29 cellular contexts compared by ENCODE assay signal in genomic region chr15:27903405-27903804, GRCh38.
"Had no signal": no experiment of that assay in that cellular context is flagged by ENCODE, and none has a peak within 500 bp of the region (broad histone marks: within the 10 kb centered on the region; RNA-seq: fewer than 3 reads in every experiment).

No MANE protein-coding gene starts in this region.

- H3K4me3 ChIP-seq: ascending aorta, breast epithelium, cardiac muscle cell, colonic mucosa had no signal

- H3K27me3 ChIP-seq: ascending aorta, breast epithelium, cardiac muscle cell, colonic mucosa had no signal

- H3K9me3 ChIP-seq: ascending aorta, colonic mucosa had no signal

- H3K36me3 ChIP-seq: ascending aorta, breast epithelium, cardiac muscle cell, colonic mucosa had no signal

- DNase-seq: activated CD4-positive, alpha-beta memory T cell treated with anti-CD3 and anti-CD28 coated beads, Interleukin-2, amount 10 ng/mL, durations not matched to agents 7 days and 5 days; activated CD4-positive, alpha-beta T cell treated with anti-CD3 and anti-CD28 coated beads for 1 hour; activated CD4-positive, alpha-beta T cell treated with anti-CD3 and anti-CD28 coated beads for 4 hours; activated CD4-positive, alpha-beta T cell treated with anti-CD3 and anti-CD28 coated beads, Interleukin-2, amount 10 ng/mL, durations not matched to agents 7 days and 5 days; activated CD4-positive, alpha-beta T cell treated with anti-CD3 and anti-CD28 coated beads, Interleukin-2, amount 50 U/mL, for 4 hours; activated CD8-positive, alpha-beta memory T cell treated with anti-CD3 and anti-CD28 coated beads, Interleukin-2, amount 50 U/mL, for 48 hours; activated gamma-delta T cell; activated naive CD4-positive, alpha-beta T cell; activated naive CD4-positive, alpha-beta T cell treated with anti-CD3 and anti-CD28 coated beads, Interleukin-2, amount 10 ng/mL, durations not matched to agents 7 days and 5 days; activated naive CD8-positive, alpha-beta T cell treated with anti-CD3 and anti-CD28 coated beads, Interleukin-2, amount 10 ng/mL, durations not matched to agents 7 days and 5 days; activated T-cell treated with anti-CD3 and anti-CD28 coated beads for 4 hours; activated T-cell treated with anti-CD3 and anti-CD28 coated beads, Interleukin-2, amount 50 U/mL, for 24 hours; activated T-cell treated with anti-CD3 and anti-CD28 coated beads, Interleukin-2, amount 50 U/mL, for 72 hours; central memory CD4-positive, alpha-beta T cell; cerebellar nuclear complex; colonic mucosa; effector CD8-positive, alpha-beta T cell; endodermal cell; foreskin fibroblast; head of caudate nucleus; hippocampal formation had no signal

- ATAC-seq: activated naive CD4-positive, alpha-beta T cell treated with anti-CD3 and anti-CD28 coated beads, Interleukin-2, amount 50 U/mL, for 72 hours; activated T-cell treated with anti-CD3 and anti-CD28 coated beads, Interleukin-2, amount 50 U/mL, for 72 hours; esophagus mucosa; WTC11 had no signal

- H3K4me1 ChIP-seq: ascending aorta, breast epithelium, colonic mucosa had no signal

- FAIRE-seq: frontal cortex had no signal

- H3K27ac ChIP-seq: ascending aorta, breast epithelium, cardiac muscle cell, colonic mucosa, VCaP had no signal
